Comparison of ENCODE assay signal across 8 cellular contexts in the genomic region with DNA sequence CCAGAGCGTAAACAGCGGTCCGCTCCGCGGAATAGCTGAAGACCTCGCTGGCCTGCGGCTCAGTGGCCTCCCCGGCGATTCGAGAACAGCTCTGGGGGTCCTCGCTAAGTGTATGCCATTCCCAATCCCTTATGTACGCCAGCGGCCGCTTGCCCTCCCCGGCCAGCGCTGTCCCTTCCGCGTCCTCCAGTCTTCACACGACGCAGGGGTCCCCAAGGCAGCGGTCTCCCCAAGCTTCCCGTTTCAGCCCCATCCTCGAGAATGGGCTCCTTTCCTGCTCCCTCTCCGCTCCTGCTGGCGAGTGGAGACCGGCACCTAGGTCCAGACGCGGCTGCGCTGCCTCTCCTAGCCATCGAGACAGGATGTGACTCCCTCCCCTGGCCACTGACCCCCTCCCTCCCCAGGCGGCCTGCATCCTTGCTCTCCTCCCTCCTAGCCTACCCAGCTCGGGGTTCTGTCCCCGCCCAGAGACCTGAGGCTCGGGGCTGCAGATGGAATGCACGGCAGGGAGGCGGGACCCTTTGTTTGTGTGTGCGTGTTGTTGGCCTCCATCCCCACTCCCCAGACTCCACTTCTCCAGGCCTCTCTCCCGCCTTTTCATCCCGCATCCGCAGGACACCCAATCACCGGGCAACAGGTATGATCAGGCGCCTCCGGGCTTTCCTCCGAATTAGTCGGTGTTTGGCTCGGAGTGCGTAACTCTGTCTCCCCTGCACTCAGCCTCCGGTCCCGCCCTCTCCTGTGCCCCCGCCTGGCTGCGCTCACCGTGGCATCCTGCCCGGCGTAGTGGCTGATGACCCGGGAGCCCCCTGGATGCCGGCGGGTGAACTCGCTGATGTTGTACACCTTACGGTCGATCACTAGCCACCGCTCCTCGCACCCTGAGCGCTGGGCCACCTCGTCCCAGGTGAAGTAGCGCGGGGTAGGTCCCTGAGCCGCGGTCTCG. TPM values are rescaled to one million over a fixed set of nuclear protein-coding genes. Genes with fewer than 3 reads are reported as not detected.
DNase-seq lines count a peak whose midpoint lies in the region; ATAC-seq and TF ChIP-seq lines count a peak whose summit lies in the region.

No MANE protein-coding gene starts in this region.

- POLR2A ChIA-PET in SK-N-SH (lab: Yijun Ruan, JAX), result interaction anchor here (0.5 to 4.9 kb wide), 19 partner anchors 12 to 1025 kb away, joined by 3 to 84 read pairs (median 3); partner anchors contain the start of genes ASRGL1, BEST1, CPSF7 and FADS2

- no peak for TF ChIP-seq RAD21 in SK-N-SH (IDR thresholded peaks at IDR 0.05; ENCODE audit: low read length)

- no peaks in the 10 kb centered on the region for H3K9me3 ChIP-seq in SK-N-SH
- H3K9me3 ChIP-seq in left ventricle myocardium inferior (replicated peaks), result no peaks in the 10 kb centered on the region

- H3F3A ChIP-seq in SK-N-SH (replicated peaks; ENCODE audit: insufficient read depth), result peaks cover 30% of the 10 kb centered on the region

- ATAC-seq in GM21447 (IDR thresholded peaks at IDR 0.05; ENCODE audit: unreplicated experiment), result peak; percentile 29

- WGBS in SK-N-SH (ENCODE audit: low lambda C conversion rate), result 0% methylated on average over 43 of the region's 69 CpGs

- intact Hi-C loops in left ventricle myocardium inferior (cut with micrococcal nuclease), result no loop called here
- intact Hi-C loops in posterior vena cava (cut with DNase I), result no loop called here

- H3K9ac ChIP-seq in SK-N-SH, result peak overlapping the region; percentile 81

- H2AFZ ChIP-seq in SK-N-SH (ENCODE audit: low read depth), result peak overlapping the region; percentile 89

- no peak for TF ChIP-seq EP300 in SK-N-SH (IDR thresholded peaks at IDR 0.05; ENCODE audit: borderline replicate concordance in 1 of 2, low read depth in 1 of 2, low read length in 1 of 2)

- H3K4me2 ChIP-seq in SK-N-SH, result peak overlapping the region; percentile 98

- CTCF ChIA-PET in SK-N-SH (lab: Yijun Ruan, JAX), result interaction anchor here (0.6 to 10.5 kb wide), 16 partner anchors 8 to 292 kb away, joined by 3 to 149 read pairs (median 5); partner anchors contain the start of genes FADS2, FEN1 and TMEM258

- no peaks in the 10 kb centered on the region for H4K20me1 ChIP-seq in SK-N-SH (ENCODE audit: insufficient read depth)

- no peak for TF ChIP-seq CTCF in SK-N-SH (IDR thresholded peaks at IDR 0.05)
- TF ChIP-seq CTCF in left ventricle myocardium inferior (IDR thresholded peaks at IDR 0.05; ENCODE audit: borderline replicate concordance), result no peak

- H3K4me1 ChIP-seq in SK-N-SH (ENCODE audit: control insufficient read depth in 1 of 2, insufficient read depth in 2 of 2, low read depth in 1 of 2, low read length in 1 of 2), result peaks cover 17 to 19% of the 10 kb centered on the region in 2 experiments; a peak in 3 of 4 replicates
- H3K4me1 ChIP-seq in left ventricle myocardium inferior, result peaks cover 31% of the 10 kb centered on the region

- peak overlapping the region; percentile 88 to 98 for H3K27ac ChIP-seq in SK-N-SH (ENCODE audit: low read depth in 2 of 2, low read length in 1 of 2)
- H3K27ac ChIP-seq in left ventricle myocardium inferior (replicated peaks), result peak overlapping the region; percentile 100

- peaks cover 16% of the 10 kb centered on the region; the same call in 1 of the 2 replicates for H3K79me2 ChIP-seq in SK-N-SH (ENCODE audit: insufficient read depth)

- peaks cover 3 to 15% of the 10 kb centered on the region in 2 experiments for H3K36me3 ChIP-seq in SK-N-SH (replicated peaks in 1 of 2; ENCODE audit: control insufficient read depth in 1 of 2, insufficient read depth in 2 of 2, low read length in 1 of 2)
- peaks cover 16% of the 10 kb centered on the region for H3K36me3 ChIP-seq in left ventricle myocardium inferior

- DNase-seq in DMS53 treated with DMSO at 0.1 percent for 48 hours (lab: John Stamatoyannopoulos, UW; ENCODE audit: unreplicated experiment) (peak; percentile 52), SK-N-SH (peak; percentile 81), amygdala (lab: John Stamatoyannopoulos, UW) (peak in 43 of 56 donors; percentile 33 to 81 (median 66)), left ventricle myocardium inferior (peak; percentile 73), posterior vena cava (ENCODE audit: low spot score) (peak; percentile 92), NCI-H446 treated with DMSO at 0.1 percent for 48 hours (lab: John Stamatoyannopoulos, UW) (no peak)
- no peak for DNase-seq in Jurkat, Clone E6-1 (ENCODE audit: low read depth, low spot score)

- no peaks in the 10 kb centered on the region for H3K9me2 ChIP-seq in SK-N-SH

- H3K27me3 ChIP-seq in SK-N-SH (ENCODE audit: insufficient read depth) (no peaks in the 10 kb centered on the region), left ventricle myocardium inferior (ENCODE audit: low read depth) (no peaks in the 10 kb centered on the region)

- H3K4me3 ChIP-seq in Jurkat, Clone E6-1 (ENCODE audit: low read length), result peak overlapping the region; percentile 94
- H3K4me3 ChIP-seq in SK-N-SH (ENCODE audit: low read depth in 2 of 2, low read length in 1 of 2), result peak overlapping the region; percentile 83 to 87
- H3K4me3 ChIP-seq in left ventricle myocardium inferior, result peak overlapping the region; percentile 92

TF ChIP-seq in SK-N-SH, 30 proteins besides CTCF, POLR2A, EP300 and RAD21 (continues in another document):
- TF ChIP-seq, protein P1, sequence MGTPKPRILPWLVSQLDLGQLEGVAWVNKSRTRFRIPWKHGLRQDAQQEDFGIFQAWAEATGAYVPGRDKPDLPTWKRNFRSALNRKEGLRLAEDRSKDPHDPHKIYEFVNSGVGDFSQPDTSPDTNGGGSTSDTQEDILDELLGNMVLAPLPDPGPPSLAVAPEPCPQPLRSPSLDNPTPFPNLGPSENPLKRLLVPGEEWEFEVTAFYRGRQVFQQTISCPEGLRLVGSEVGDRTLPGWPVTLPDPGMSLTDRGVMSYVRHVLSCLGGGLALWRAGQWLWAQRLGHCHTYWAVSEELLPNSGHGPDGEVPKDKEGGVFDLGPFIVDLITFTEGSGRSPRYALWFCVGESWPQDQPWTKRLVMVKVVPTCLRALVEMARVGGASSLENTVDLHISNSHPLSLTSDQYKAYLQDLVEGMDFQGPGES (IDR thresholded peaks at IDR 0.05; ENCODE audit: low read depth, low read length), result no peak
- no peak for TF ChIP-seq GABPA (IDR thresholded peaks at IDR 0.05; ENCODE audit: low read depth)
- no peak for TF ChIP-seq MAX (IDR thresholded peaks at IDR 0.05; ENCODE audit: low read depth)
- TF ChIP-seq EZH2phosphoT487 (IDR thresholded peaks at IDR 0.05; ENCODE audit: borderline replicate concordance, low read depth), result no peak
- TF ChIP-seq CHD2 (IDR thresholded peaks at IDR 0.05; ENCODE audit: low read length, partially characterized antibody), result no peak
- TF ChIP-seq TCF12 (IDR thresholded peaks at IDR 0.05), result no peak
- TF ChIP-seq FOSL2 (IDR thresholded peaks at IDR 0.05; ENCODE audit: borderline replicate concordance, low read depth), result no peak
- TF ChIP-seq RCOR1 (IDR thresholded peaks at IDR 0.05; ENCODE audit: low read length), result peak; percentile 46; the same call in 1 of the 2 replicates
- no peak; the same call in 1 of the 2 replicates for TF ChIP-seq MXI1 (IDR thresholded peaks at IDR 0.05; ENCODE audit: low read depth, low read length)
- no peak for TF ChIP-seq RXRA (IDR thresholded peaks at IDR 0.05; ENCODE audit: borderline replicate concordance, low read depth)
- TF ChIP-seq TEAD4 (IDR thresholded peaks at IDR 0.05; ENCODE audit: borderline replicate concordance, insufficient read depth), result no peak
- TF ChIP-seq MEF2A (IDR thresholded peaks at IDR 0.05; ENCODE audit: borderline replicate concordance, low read depth), result no peak
- 0 out of 2 replicates have a peak, but pooled peaks have one; percentile 16 for TF ChIP-seq SIN3A (IDR thresholded peaks at IDR 0.05; ENCODE audit: borderline replicate concordance, low read depth, low read length)
- TF ChIP-seq YY1 (IDR thresholded peaks at IDR 0.05; ENCODE audit: low read depth), result no peak
- no peak for TF ChIP-seq RFX5 (IDR thresholded peaks at IDR 0.05; ENCODE audit: low read length)
- 0 out of 2 replicates have a peak, but pooled peaks have one; percentile 26 for TF ChIP-seq FOXJ3 (CRISPR knock-in tag; IDR thresholded peaks at IDR 0.05)

RNA-seq across cellular contexts. Expression of gene FADS1, which starts 0.7 kb away (rescaled TPM):
- polyA plus RNA-seq in Jurkat, Clone E6-1 (2012; ENCODE audit: insufficient read depth, insufficient read length), result 80.9 TPM
- polyA plus RNA-seq in SK-N-SH (2012; rRNA removed), result 20.6 and 26.4 TPM in 2 replicates
- 13.8 and 18.5 TPM in 2 replicates for polyA plus RNA-seq in SK-N-SH (2012; cell fraction: cytosol; rRNA removed)
- polyA plus RNA-seq in SK-N-SH (2012; cell fraction: nucleus; rRNA removed), result 17.8 and 27.8 TPM in 2 replicates
- total RNA-seq in left ventricle myocardium inferior (24.1 TPM), posterior vena cava (10 to 100 TPM; 28.8 to 29.8 TPM)

RNA-seq across cellular contexts. Expression of gene FADS2, which starts 12.0 kb away (rescaled TPM):
- 304 TPM for polyA plus RNA-seq in Jurkat, Clone E6-1 (2012; ENCODE audit: insufficient read depth, insufficient read length)
- 67.8 and 77.1 TPM in 2 replicates for polyA plus RNA-seq in SK-N-SH (2012; rRNA removed)
- 35.0 and 46.7 TPM in 2 replicates for polyA plus RNA-seq in SK-N-SH (2012; cell fraction: cytosol; rRNA removed)
- polyA plus RNA-seq in SK-N-SH (2012; cell fraction: nucleus; rRNA removed), result 81.1 and 91.8 TPM in 2 replicates
- 25.7 TPM for total RNA-seq in left ventricle myocardium inferior
- 100 to 1,000 TPM in 1 of 2 donors, 10 to 100 TPM in 1; 60.3 to 123 TPM for total RNA-seq in posterior vena cava

RNA-seq across cellular contexts. Expression of gene FEN1, which starts 23.4 kb away (rescaled TPM):
- polyA plus RNA-seq in Jurkat, Clone E6-1 (2012; ENCODE audit: insufficient read depth, insufficient read length), result 170 TPM
- 35.9 and 39.5 TPM in 2 replicates for polyA plus RNA-seq in SK-N-SH (2012; rRNA removed)
- 33.0 and 38.9 TPM in 2 replicates for polyA plus RNA-seq in SK-N-SH (2012; cell fraction: cytosol; rRNA removed)
- 16.8 and 18.5 TPM in 2 replicates for polyA plus RNA-seq in SK-N-SH (2012; cell fraction: nucleus; rRNA removed)
- total RNA-seq in left ventricle myocardium inferior (5.8 TPM), posterior vena cava (1 to 10 TPM; 4.6 to 6.0 TPM)

RNA-seq across cellular contexts. Expression of gene TMEM258, which starts 23.7 kb away (rescaled TPM):
- 464 TPM for polyA plus RNA-seq in Jurkat, Clone E6-1 (2012; ENCODE audit: insufficient read depth, insufficient read length)
- polyA plus RNA-seq in SK-N-SH (2012; rRNA removed), result 454 and 617 TPM in 2 replicates
- 466 and 537 TPM in 2 replicates for polyA plus RNA-seq in SK-N-SH (2012; cell fraction: cytosol; rRNA removed)
- 90.9 and 135 TPM in 2 replicates for polyA plus RNA-seq in SK-N-SH (2012; cell fraction: nucleus; rRNA removed)
- total RNA-seq in left ventricle myocardium inferior (117 TPM), posterior vena cava (10 to 100 TPM; 78.2 to 84.7 TPM)

Comparison
In these comparisons a context has a peak if more than half of its experiments do, and no peak if none do; other contexts are left out.
1. DNase-seq: peak in DMS53 treated with DMSO at 0.1 percent for 48 hours (single experiment), SK-N-SH (single experiment), amygdala (43 of 56), left ventricle myocardium inferior (single experiment) and posterior vena cava (single experiment); none in Jurkat, Clone E6-1 (single experiment) and NCI-H446 treated with DMSO at 0.1 percent for 48 hours (single experiment).
2. Peak in every context shown above with its lines, with median percentiles within 50 percentile points of each other: H3K4me3 ChIP-seq.